Comparison of ENCODE assay signal across 8 cellular contexts in the genomic region with DNA sequence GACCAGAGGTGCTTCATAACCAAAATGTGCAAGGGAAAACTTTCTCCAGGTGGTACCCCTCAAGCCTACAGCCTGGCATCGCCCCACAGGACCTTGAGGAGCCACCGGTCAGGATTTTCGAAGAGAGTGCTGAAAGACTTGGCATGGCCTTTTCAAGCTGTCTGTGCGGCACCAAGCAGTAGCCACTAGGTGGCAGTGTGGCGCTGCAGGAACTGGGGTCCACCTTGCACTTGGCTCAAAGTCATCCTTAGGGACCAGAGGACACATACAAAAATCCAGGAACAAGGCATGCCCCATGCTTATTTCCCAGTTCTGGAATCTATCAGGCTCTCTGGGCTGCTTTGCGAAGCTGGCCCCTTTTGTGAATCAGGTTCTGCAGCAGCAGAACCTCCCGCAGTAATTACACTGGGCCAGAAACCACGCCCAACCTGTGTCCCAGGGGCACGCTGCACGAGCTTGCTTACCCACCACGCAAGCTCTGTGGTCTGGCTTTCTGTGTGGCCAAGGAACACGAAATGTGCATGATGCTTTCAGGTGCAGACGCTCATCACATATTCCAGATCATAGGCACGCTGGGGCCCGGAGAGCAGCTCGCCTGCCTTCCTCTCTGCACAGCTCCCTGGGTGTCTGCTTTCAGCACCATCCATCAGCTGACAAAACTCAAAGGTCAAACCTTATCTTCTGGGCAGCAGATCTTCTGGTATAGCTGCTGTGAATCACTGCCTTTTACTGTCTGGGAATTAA.
DNase-seq lines count a peak whose midpoint lies in the region; ATAC-seq and TF ChIP-seq lines count a peak whose summit lies in the region.

No MANE protein-coding gene starts in this region.

- TF ChIP-seq POLR2A in suprapubic skin (IDR thresholded peaks at IDR 0.05) = no peak

- H3K27me3 ChIP-seq in suprapubic skin = peaks cover 20% of the 10 kb centered on the region

- H3K4me3 ChIP-seq in suprapubic skin = no peak overlapping the region

- TF ChIP-seq EP300 in suprapubic skin (IDR thresholded peaks at IDR 0.05) = no peak

- DNase-seq in CMK (ENCODE audit: low read depth) (peak; percentile 47), SIG-M5 (lab: John Stamatoyannopoulos, UW) (peak; percentile 6), foreskin melanocyte (peak; percentile 74), omental fat pad (ENCODE audit: low spot score) (peak; percentile 91), suprapubic skin (ENCODE audit: low spot score in 2 of 2) (peak; percentile 89 to 92)
- DNase-seq in activated effector memory CD4-positive, alpha-beta T cell treated with Interleukin-2 at 50 U/mL for 16 hours = peak; percentile 58

- H3K27ac ChIP-seq in suprapubic skin = no peak overlapping the region

- H3K9me3 ChIP-seq in suprapubic skin = no peaks in the 10 kb centered on the region

- H3K36me3 ChIP-seq in suprapubic skin = peaks cover 19% of the 10 kb centered on the region

- WGBS in suprapubic skin = 59% methylated on average over 10 of the region's 16 CpGs

- H3K4me1 ChIP-seq in suprapubic skin = peaks cover 15% of the 10 kb centered on the region

- TF ChIP-seq CTCF in LNCAP (IDR thresholded peaks at IDR 0.05) (peak; percentile 89), omental fat pad (IDR thresholded peaks at IDR 0.05) (peak in 2 of 3 donors; percentile 46 to 84), suprapubic skin (IDR thresholded peaks at IDR 0.05) (peak; percentile 88 to 98)

- ATAC-seq in GM19455 (IDR thresholded peaks at IDR 0.05; ENCODE audit: unreplicated experiment) (peak; percentile 86), omental fat pad (ENCODE audit: low FRiP score) (peak; percentile 82)

Comparison
In these comparisons a context has a peak if more than half of its experiments do, and no peak if none do; other contexts are left out.
1. DNase-seq: peak in every context shown above with its lines; median percentile 91 in omental fat pad; 90 in suprapubic skin; 74 in foreskin melanocyte; 58 in activated effector memory CD4-positive, alpha-beta T cell treated with Interleukin-2 at 50 U/mL for 16 hours; 47 in CMK; 6 in SIG-M5.